Comparison of ENCODE assay signal across 8 cellular contexts in genomic region chr11:46242961-46243795, GRCh38. TPM values are rescaled to one million over a fixed set of nuclear protein-coding genes. Genes with fewer than 3 reads are reported as not detected.
DNase-seq lines count a peak whose midpoint lies in the region; ATAC-seq and TF ChIP-seq lines count a peak whose summit lies in the region.

No MANE protein-coding gene starts in this region.

- H3K9me3 ChIP-seq in Panc1 (ENCODE audit: control insufficient read depth, insufficient read depth, low read depth, low read length): no peaks in the 10 kb centered on the region
- no peaks in the 10 kb centered on the region for H3K9me3 ChIP-seq in esophagus muscularis mucosa
- no peaks in the 10 kb centered on the region for H3K9me3 ChIP-seq in muscle layer of duodenum (ENCODE audit: control insufficient read depth in 1 of 2, low read length in 2 of 2)

- POLR2A ChIA-PET in Panc1 (lab: Charles Lee): interaction anchor here (0.6 to 0.8 kb wide), 6 partner anchors 22 to 261 kb away, joined by 3 to 7 read pairs (median 3); no protein-coding TSS in a partner anchor

- BruUV-seq in Panc1 (replicated peaks; lab: Mats Ljungman, UMichigan): TSS peak; percentile 99

- TF ChIP-seq CTCF in Panc1 (IDR thresholded peaks at IDR 0.05) (no peak), esophagus muscularis mucosa (IDR thresholded peaks at IDR 0.05) (peak in 1 of 3 experiments; percentile 16)

- peak; percentile 59 for ATAC-seq in GM21717 (IDR thresholded peaks at IDR 0.05; ENCODE audit: unreplicated experiment)
- peak; percentile 86 for ATAC-seq in Panc1

- in situ Hi-C loops in KBM-7 (cut with MboI; ENCODE audit: low pct_unique_long_range_greater_than_20kb, low sequenced_read_pairs): no loop called here
- in situ Hi-C loops in Panc1 (cut with HindIII; ENCODE audit: low pct_unique_long_range_greater_than_20kb, low sequenced_read_pairs): no loop called here

- DNase-seq in DMS114 treated with DMSO at 0.1 percent for 48 hours (lab: John Stamatoyannopoulos, UW; ENCODE audit: unreplicated experiment): peak; percentile 82
- peak; percentile 98 for DNase-seq in KBM-7
- peak; percentile 82 for DNase-seq in Panc1 (ENCODE audit: low read depth, low spot score)
- DNase-seq in activated T-cell treated with anti-CD3 and anti-CD28 coated beads, Interleukin-2, amount 50 U/mL, for 48 hours: peak; percentile 93 to 94
- peak; percentile 95 for DNase-seq in esophagus muscularis mucosa (ENCODE audit: extremely low spot score)
- DNase-seq in stimulated activated CD8-positive, alpha-beta memory T cell treated with anti-CD3 and anti-CD28 coated beads, Interleukin-4, amount 100 ng/mL, for 48 hours: peak; percentile 95

- intact Hi-C loops in Panc1 (cut with micrococcal nuclease; ENCODE audit: unreplicated experiment): no loop called here
- intact Hi-C loops in esophagus muscularis mucosa (cut with DNase I): no loop called here

- CTCF ChIA-PET in Panc1 (lab: Charles Lee): interaction anchor here (0.6 to 1.6 kb wide), 5 partner anchors 35 to 145 kb away, joined by 3 to 17 read pairs (median 3); partner anchors contain the start of gene CREB3L1

- TF ChIP-seq EP300 in esophagus muscularis mucosa (IDR thresholded peaks at IDR 0.05): no peak

- H3K27ac ChIP-seq in Panc1 (ENCODE audit: low read length) (peak overlapping the region; percentile 100), esophagus muscularis mucosa (replicated peaks in 1 of 4) (peak overlapping the region; percentile 71 to 89 (median 82)), muscle layer of duodenum (ENCODE audit: low read length) (peak overlapping the region; percentile 87)

- TF ChIP-seq POLR2A in esophagus muscularis mucosa (IDR thresholded peaks at IDR 0.05; ENCODE audit: low read depth): peak; percentile 49

- H3K4me3 ChIP-seq in Panc1 (ENCODE audit: low read depth in 2 of 2, low read length in 2 of 2) (peak overlapping the region; percentile 49 to 67), esophagus muscularis mucosa (peak overlapping the region; percentile 50 to 58 (median 53)), muscle layer of duodenum (ENCODE audit: low read depth in 1 of 2, low read length in 2 of 2) (peak overlapping the region; percentile 61 to 78)

- 6% methylated on average over 9 of the region's 46 CpGs for WGBS in esophagus muscularis mucosa

- peaks cover 23% of the 10 kb centered on the region for H3K4me1 ChIP-seq in Panc1 (ENCODE audit: control insufficient read depth, insufficient read depth, low read length)
- peaks cover 21 to 41% (median 32%) of the 10 kb centered on the region in 4 donors for H3K4me1 ChIP-seq in esophagus muscularis mucosa
- H3K4me1 ChIP-seq in muscle layer of duodenum (ENCODE audit: control insufficient read depth in 1 of 2, insufficient read depth in 2 of 2, low read length in 2 of 2): peaks cover 5 to 17% of the 10 kb centered on the region in 2 donors

- H3K36me3 ChIP-seq in Panc1 (ENCODE audit: control insufficient read depth, insufficient read depth, low read length): no peaks in the 10 kb centered on the region
- H3K36me3 ChIP-seq in esophagus muscularis mucosa: no peaks in the 10 kb centered on the region
- no peaks in the 10 kb centered on the region for H3K36me3 ChIP-seq in muscle layer of duodenum (ENCODE audit: control insufficient read depth in 1 of 2, insufficient read depth in 2 of 2, low read length in 2 of 2)

- H3K27me3 ChIP-seq in Panc1 (ENCODE audit: control insufficient read depth, insufficient read depth, low read length) (no peaks in the 10 kb centered on the region), esophagus muscularis mucosa (no peaks in the 10 kb centered on the region), muscle layer of duodenum (ENCODE audit: low read depth, low read length) (no peaks in the 10 kb centered on the region)

RNA-seq across cellular contexts. Expression of gene CREB3L1, which starts 34.3 kb away (rescaled TPM):
- 35.6 TPM for total RNA-seq in Panc1 (2021; ENCODE audit: unreplicated experiment)
- polyA plus RNA-seq in Panc1 (2012; ENCODE audit: insufficient read length): 36.3 TPM
- total RNA-seq in esophagus muscularis mucosa: 1 to 10 TPM; 1.3 to 8.7 (median 3.7) TPM

Comparison
In these comparisons a context has a peak if more than half of its experiments do, and no peak if none do; other contexts are left out.
1. Peak in every context shown above with its lines: DNase-seq, ATAC-seq, H3K4me3 ChIP-seq and H3K27ac ChIP-seq.